In genomic region chr4:174381419-174381818, GRCh38 we compare ENCODE assay signal across 1 cellular context.
A peak's percentile ranks its signal among the peaks of the same experiment; 100 is the strongest.
TF ChIP-seq lines count a peak whose summit lies in the region.

No MANE protein-coding gene starts in this region.

TF ChIP-seq in K562, 482 proteins besides CTCF, POLR2A, EP300 and RAD21 (continued from another document and continues in another):
- TF ChIP-seq, protein P1, sequence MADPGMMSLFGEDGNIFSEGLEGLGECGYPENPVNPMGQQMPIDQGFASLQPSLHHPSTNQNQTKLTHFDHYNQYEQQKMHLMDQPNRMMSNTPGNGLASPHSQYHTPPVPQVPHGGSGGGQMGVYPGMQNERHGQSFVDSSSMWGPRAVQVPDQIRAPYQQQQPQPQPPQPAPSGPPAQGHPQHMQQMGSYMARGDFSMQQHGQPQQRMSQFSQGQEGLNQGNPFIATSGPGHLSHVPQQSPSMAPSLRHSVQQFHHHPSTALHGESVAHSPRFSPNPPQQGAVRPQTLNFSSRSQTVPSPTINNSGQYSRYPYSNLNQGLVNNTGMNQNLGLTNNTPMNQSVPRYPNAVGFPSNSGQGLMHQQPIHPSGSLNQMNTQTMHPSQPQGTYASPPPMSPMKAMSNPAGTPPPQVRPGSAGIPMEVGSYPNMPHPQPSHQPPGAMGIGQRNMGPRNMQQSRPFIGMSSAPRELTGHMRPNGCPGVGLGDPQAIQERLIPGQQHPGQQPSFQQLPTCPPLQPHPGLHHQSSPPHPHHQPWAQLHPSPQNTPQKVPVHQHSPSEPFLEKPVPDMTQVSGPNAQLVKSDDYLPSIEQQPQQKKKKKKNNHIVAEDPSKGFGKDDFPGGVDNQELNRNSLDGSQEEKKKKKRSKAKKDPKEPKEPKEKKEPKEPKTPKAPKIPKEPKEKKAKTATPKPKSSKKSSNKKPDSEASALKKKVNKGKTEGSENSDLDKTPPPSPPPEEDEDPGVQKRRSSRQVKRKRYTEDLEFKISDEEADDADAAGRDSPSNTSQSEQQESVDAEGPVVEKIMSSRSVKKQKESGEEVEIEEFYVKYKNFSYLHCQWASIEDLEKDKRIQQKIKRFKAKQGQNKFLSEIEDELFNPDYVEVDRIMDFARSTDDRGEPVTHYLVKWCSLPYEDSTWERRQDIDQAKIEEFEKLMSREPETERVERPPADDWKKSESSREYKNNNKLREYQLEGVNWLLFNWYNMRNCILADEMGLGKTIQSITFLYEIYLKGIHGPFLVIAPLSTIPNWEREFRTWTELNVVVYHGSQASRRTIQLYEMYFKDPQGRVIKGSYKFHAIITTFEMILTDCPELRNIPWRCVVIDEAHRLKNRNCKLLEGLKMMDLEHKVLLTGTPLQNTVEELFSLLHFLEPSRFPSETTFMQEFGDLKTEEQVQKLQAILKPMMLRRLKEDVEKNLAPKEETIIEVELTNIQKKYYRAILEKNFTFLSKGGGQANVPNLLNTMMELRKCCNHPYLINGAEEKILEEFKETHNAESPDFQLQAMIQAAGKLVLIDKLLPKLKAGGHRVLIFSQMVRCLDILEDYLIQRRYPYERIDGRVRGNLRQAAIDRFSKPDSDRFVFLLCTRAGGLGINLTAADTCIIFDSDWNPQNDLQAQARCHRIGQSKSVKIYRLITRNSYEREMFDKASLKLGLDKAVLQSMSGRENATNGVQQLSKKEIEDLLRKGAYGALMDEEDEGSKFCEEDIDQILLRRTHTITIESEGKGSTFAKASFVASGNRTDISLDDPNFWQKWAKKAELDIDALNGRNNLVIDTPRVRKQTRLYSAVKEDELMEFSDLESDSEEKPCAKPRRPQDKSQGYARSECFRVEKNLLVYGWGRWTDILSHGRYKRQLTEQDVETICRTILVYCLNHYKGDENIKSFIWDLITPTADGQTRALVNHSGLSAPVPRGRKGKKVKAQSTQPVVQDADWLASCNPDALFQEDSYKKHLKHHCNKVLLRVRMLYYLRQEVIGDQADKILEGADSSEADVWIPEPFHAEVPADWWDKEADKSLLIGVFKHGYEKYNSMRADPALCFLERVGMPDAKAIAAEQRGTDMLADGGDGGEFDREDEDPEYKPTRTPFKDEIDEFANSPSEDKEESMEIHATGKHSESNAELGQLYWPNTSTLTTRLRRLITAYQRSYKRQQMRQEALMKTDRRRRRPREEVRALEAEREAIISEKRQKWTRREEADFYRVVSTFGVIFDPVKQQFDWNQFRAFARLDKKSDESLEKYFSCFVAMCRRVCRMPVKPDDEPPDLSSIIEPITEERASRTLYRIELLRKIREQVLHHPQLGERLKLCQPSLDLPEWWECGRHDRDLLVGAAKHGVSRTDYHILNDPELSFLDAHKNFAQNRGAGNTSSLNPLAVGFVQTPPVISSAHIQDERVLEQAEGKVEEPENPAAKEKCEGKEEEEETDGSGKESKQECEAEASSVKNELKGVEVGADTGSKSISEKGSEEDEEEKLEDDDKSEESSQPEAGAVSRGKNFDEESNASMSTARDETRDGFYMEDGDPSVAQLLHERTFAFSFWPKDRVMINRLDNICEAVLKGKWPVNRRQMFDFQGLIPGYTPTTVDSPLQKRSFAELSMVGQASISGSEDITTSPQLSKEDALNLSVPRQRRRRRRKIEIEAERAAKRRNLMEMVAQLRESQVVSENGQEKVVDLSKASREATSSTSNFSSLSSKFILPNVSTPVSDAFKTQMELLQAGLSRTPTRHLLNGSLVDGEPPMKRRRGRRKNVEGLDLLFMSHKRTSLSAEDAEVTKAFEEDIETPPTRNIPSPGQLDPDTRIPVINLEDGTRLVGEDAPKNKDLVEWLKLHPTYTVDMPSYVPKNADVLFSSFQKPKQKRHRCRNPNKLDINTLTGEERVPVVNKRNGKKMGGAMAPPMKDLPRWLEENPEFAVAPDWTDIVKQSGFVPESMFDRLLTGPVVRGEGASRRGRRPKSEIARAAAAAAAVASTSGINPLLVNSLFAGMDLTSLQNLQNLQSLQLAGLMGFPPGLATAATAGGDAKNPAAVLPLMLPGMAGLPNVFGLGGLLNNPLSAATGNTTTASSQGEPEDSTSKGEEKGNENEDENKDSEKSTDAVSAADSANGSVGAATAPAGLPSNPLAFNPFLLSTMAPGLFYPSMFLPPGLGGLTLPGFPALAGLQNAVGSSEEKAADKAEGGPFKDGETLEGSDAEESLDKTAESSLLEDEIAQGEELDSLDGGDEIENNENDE (IDR thresholded peaks at IDR 0.05; ENCODE audit: low read depth, low read length), result no peak
- TF ChIP-seq TBP (optimal IDR thresholded peaks at IDR 0.05; ENCODE audit: low read depth, low read length) (no peak), PPARD (CRISPR knock-in tag; IDR thresholded peaks at IDR 0.05) (no peak), CBX5 (IDR thresholded peaks at IDR 0.05; ENCODE audit: borderline replicate concordance, low read depth) (no peak), ARHGAP35 (IDR thresholded peaks at IDR 0.05; ENCODE audit: partially characterized antibody) (no peak), ZNF398 (CRISPR knock-in tag; IDR thresholded peaks at IDR 0.05) (peak; percentile 48; the same call in 1 of the 2 replicates), MIER1 (IDR thresholded peaks at IDR 0.05; ENCODE audit: low read depth) (no peak), ZNF445 (CRISPR knock-in tag; IDR thresholded peaks at IDR 0.05; ENCODE audit: low read depth) (0 out of 2 replicates have a peak, but pooled peaks have one; percentile 38), ZNF263 (CRISPR knock-in tag; IDR thresholded peaks at IDR 0.05; ENCODE audit: borderline replicate concordance) (no peak), PHF8 (IDR thresholded peaks at IDR 0.05; ENCODE audit: borderline replicate concordance, low read length) (no peak), ZNF347 (CRISPR knock-in tag; IDR thresholded peaks at IDR 0.05; ENCODE audit: low read depth) (no peak), CHD4 (IDR thresholded peaks at IDR 0.05; ENCODE audit: insufficient read depth, insufficient replicate concordance, low read depth, low read length, poor library complexity, severe bottlenecking) (no peak), ZNF174 (CRISPR knock-in tag; IDR thresholded peaks at IDR 0.05) (no peak), ZNF165 (CRISPR knock-in tag; IDR thresholded peaks at IDR 0.05; ENCODE audit: borderline replicate concordance) (peak; percentile 38; the same call in 1 of the 2 replicates), CREB3 (tag; conservative IDR thresholded peaks at IDR 0.05; ENCODE audit: low read depth) (peak; percentile 63; the same call in 1 of the 2 replicates), NR4A1 (CRISPR knock-in tag; IDR thresholded peaks at IDR 0.05) (no peak), NR4A1 (tag; IDR thresholded peaks at IDR 0.05) (no peak), MXI1 (IDR thresholded peaks at IDR 0.05; ENCODE audit: low read depth, low read length) (no peak), LARP7 (IDR thresholded peaks at IDR 0.05) (no peak), ZNF780A (CRISPR knock-in tag; IDR thresholded peaks at IDR 0.05) (no peak), TSC22D4 (tag; IDR thresholded peaks at IDR 0.05) (no peak), FOXO4 (CRISPR knock-in tag; IDR thresholded peaks at IDR 0.05) (no peak), ETV1 (tag; conservative IDR thresholded peaks at IDR 0.05; ENCODE audit: low read depth) (no peak), NFYB (IDR thresholded peaks at IDR 0.05; ENCODE audit: extremely low read depth, insufficient read length) (no peak), CHCHD3 (CRISPR knock-in tag; IDR thresholded peaks at IDR 0.05) (no peak), FIP1L1 (IDR thresholded peaks at IDR 0.05; ENCODE audit: low read depth, low read length, poor library complexity, severe bottlenecking) (no peak), RBM25 (IDR thresholded peaks at IDR 0.05; ENCODE audit: low read depth, low read length, severe bottlenecking) (no peak), TBL1XR1 (IDR thresholded peaks at IDR 0.05; ENCODE audit: low read length in 2 of 2) (no peak), BRF1 (IDR thresholded peaks at IDR 0.05; ENCODE audit: borderline replicate concordance, extremely low read depth, insufficient read length) (no peak), BACH1 (tag; IDR thresholded peaks at IDR 0.05) (0 out of 2 replicates have a peak, but pooled peaks have one; percentile 24), GABPB1 (CRISPR knock-in tag; IDR thresholded peaks at IDR 0.05) (no peak), PURB (CRISPR knock-in tag; IDR thresholded peaks at IDR 0.05; ENCODE audit: low read depth) (no peak), POLR2H (tag; IDR thresholded peaks at IDR 0.05; ENCODE audit: low read depth) (no peak), DMBX1 (CRISPR knock-in tag; IDR thresholded peaks at IDR 0.05; ENCODE audit: borderline replicate concordance) (peak; percentile 79; the same call in 1 of the 2 replicates)
- TF ChIP-seq, protein P2, sequence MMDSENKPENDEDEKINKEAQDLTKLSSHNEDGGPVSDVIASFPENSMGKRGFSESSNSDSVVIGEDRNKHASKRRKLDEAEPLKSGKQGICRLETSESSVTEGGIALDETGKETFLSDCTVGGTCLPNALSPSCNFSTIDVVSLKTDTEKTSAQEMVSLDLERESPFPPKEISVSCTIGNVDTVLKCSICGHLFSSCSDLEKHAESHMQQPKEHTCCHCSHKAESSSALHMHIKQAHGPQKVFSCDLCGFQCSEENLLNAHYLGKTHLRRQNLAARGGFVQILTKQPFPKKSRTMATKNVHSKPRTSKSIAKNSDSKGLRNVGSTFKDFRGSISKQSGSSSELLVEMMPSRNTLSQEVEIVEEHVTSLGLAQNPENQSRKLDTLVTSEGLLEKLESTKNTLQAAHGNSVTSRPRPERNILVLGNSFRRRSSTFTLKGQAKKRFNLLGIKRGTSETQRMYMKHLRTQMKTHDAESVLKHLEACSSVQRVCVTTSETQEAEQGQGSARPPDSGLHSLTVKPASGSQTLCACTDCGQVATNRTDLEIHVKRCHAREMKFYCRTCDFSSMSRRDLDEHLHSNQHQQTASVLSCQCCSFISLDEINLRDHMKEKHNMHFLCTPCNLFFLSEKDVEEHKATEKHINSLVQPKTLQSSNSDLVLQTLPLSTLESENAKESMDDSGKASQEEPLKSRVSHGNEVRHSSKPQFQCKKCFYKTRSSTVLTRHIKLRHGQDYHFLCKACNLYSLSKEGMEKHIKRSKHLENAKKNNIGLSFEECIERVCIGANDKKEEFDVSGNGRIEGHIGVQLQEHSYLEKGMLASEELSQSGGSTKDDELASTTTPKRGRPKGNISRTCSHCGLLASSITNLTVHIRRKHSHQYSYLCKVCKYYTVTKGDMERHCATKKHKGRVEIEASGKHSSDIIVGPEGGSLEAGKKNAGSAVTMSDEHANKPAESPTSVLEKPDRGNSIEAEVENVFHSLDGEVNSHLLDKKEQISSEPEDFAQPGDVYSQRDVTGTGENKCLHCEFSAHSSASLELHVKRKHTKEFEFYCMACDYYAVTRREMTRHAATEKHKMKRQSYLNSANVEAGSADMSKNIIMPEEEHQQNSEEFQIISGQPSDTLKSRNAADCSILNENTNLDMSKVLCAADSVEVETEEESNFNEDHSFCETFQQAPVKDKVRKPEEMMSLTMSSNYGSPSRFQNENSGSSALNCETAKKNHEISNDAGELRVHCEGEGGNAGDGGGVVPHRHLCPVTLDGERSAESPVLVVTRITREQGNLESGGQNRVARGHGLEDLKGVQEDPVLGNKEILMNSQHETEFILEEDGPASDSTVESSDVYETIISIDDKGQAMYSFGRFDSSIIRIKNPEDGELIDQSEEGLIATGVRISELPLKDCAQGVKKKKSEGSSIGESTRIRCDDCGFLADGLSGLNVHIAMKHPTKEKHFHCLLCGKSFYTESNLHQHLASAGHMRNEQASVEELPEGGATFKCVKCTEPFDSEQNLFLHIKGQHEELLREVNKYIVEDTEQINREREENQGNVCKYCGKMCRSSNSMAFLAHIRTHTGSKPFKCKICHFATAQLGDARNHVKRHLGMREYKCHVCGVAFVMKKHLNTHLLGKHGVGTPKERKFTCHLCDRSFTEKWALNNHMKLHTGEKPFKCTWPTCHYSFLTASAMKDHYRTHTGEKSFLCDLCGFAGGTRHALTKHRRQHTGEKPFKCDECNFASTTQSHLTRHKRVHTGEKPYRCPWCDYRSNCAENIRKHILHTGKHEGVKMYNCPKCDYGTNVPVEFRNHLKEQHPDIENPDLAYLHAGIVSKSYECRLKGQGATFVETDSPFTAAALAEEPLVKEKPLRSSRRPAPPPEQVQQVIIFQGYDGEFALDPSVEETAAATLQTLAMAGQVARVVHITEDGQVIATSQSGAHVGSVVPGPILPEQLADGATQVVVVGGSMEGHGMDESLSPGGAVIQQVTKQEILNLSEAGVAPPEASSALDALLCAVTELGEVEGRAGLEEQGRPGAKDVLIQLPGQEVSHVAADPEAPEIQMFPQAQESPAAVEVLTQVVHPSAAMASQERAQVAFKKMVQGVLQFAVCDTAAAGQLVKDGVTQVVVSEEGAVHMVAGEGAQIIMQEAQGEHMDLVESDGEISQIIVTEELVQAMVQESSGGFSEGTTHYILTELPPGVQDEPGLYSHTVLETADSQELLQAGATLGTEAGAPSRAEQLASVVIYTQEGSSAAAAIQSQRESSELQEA (IDR thresholded peaks at IDR 0.05; ENCODE audit: low read depth), result no peak
